Comparison of ENCODE assay signal across 8 cellular contexts in the genomic region with DNA sequence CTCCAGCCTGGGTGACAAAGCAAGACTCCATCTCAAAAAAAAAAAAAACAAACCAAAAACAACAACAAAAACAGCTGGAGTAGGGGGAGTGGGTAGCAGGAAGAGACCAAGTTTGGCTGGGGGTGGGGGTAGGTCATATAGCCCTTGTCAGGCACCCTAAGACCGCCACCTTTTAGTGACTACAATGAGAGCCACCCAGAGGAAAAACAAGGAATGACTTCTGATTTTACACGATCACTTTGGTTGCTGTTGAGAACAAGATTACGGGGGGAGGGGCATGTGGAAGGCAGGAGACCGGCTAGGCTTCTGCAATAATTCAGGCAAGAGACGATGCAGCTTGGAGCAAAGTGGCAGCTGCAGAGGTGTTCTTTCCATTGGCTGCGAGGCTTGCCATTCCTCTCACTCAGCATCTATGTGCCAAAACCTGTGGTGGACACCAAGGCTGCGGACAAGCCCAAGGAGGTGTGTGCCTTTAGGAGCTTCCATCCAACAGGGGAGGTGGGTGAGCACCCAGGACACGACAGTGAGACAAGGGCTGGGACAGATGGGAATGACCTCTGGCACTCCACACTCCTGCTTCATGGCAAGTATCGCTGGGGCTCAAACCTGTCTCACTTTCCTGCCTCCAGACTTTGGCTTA. TPM values are rescaled to one million over a fixed set of nuclear protein-coding genes. Genes with fewer than 3 reads are reported as not detected.
A peak's percentile ranks its signal among the peaks of the same experiment; 100 is the strongest.
DNase-seq lines count a peak whose midpoint lies in the region; ATAC-seq lines count a peak whose summit lies in the region.

No MANE protein-coding gene starts in this region.

- peaks cover 51% of the 10 kb centered on the region for H3K36me3 Mint-ChIP-seq in activated CD4-positive, alpha-beta memory T cell treated with anti-CD3 and anti-CD28 coated beads, Interleukin-2, amount 10 ng/mL, durations not matched to agents 7 days and 5 days (ENCODE audit: low read depth)
- H3K36me3 Mint-ChIP-seq in immature natural killer cell, result peaks cover 0 to 6% (median 4%) of the 10 kb centered on the region in 3 donors

- peaks cover 73% of the 10 kb centered on the region for H3K4me1 Mint-ChIP-seq in activated CD4-positive, alpha-beta memory T cell treated with anti-CD3 and anti-CD28 coated beads, Interleukin-2, amount 10 ng/mL, durations not matched to agents 7 days and 5 days
- peaks cover 62 to 65% of the 10 kb centered on the region in 2 donors for H3K4me1 Mint-ChIP-seq in immature natural killer cell

- CTCF ChIA-PET in activated CD4-positive, alpha-beta memory T cell treated with anti-CD3 and anti-CD28 coated beads, Interleukin-2, amount 10 ng/mL, durations not matched to agents 7 days and 5 days (lab: Charles Lee), result interaction anchor here (1.0 to 7.5 kb wide), 10 partner anchors 8 to 817 kb away, joined by 3 to 210 read pairs (median 11); a partner anchor contains a TSS

- DNase-seq in COLO829 (ENCODE audit: low spot score), result peak; percentile 67
- peak; percentile 77 for DNase-seq in Jurkat, Clone E6-1 (ENCODE audit: low read depth, low spot score)
- no peak for DNase-seq in activated CD4-positive, alpha-beta memory T cell treated with anti-CD3 and anti-CD28 coated beads, Interleukin-2, amount 10 ng/mL, durations not matched to agents 7 days and 5 days
- DNase-seq in immature natural killer cell, result no peak

- peak overlapping the region; percentile 33 for H3K27ac Mint-ChIP-seq in activated CD4-positive, alpha-beta memory T cell treated with anti-CD3 and anti-CD28 coated beads, Interleukin-2, amount 10 ng/mL, durations not matched to agents 7 days and 5 days
- H3K27ac Mint-ChIP-seq in immature natural killer cell, result peak overlapping the region; percentile 64 to 98 (median 94)

- no peaks in the 10 kb centered on the region for H3K9me3 Mint-ChIP-seq in activated CD4-positive, alpha-beta memory T cell treated with anti-CD3 and anti-CD28 coated beads, Interleukin-2, amount 10 ng/mL, durations not matched to agents 7 days and 5 days
- no peaks in the 10 kb centered on the region for H3K9me3 Mint-ChIP-seq in immature natural killer cell

- POLR2A ChIA-PET in activated CD4-positive, alpha-beta memory T cell treated with anti-CD3 and anti-CD28 coated beads, Interleukin-2, amount 10 ng/mL, durations not matched to agents 7 days and 5 days (lab: Charles Lee), result interaction anchor here (1.0 to 11.3 kb wide), 8 partner anchors 9 to 513 kb away, joined by 3 to 121 read pairs (median 17); a partner anchor contains a TSS

- H3K4me3 Mint-ChIP-seq in activated CD4-positive, alpha-beta memory T cell treated with anti-CD3 and anti-CD28 coated beads, Interleukin-2, amount 10 ng/mL, durations not matched to agents 7 days and 5 days, result peak overlapping the region; percentile 46
- H3K4me3 Mint-ChIP-seq in immature natural killer cell, result peak overlapping the region; percentile 73 to 98 (median 97)

- no peaks in the 10 kb centered on the region for H3K27me3 Mint-ChIP-seq in activated CD4-positive, alpha-beta memory T cell treated with anti-CD3 and anti-CD28 coated beads, Interleukin-2, amount 10 ng/mL, durations not matched to agents 7 days and 5 days
- H3K27me3 Mint-ChIP-seq in immature natural killer cell (ENCODE audit: low read depth in 3 of 3), result peaks cover 2 to 13% (median 10%) of the 10 kb centered on the region in 3 donors

- ATAC-seq in HG02870 (IDR thresholded peaks at IDR 0.05; ENCODE audit: unreplicated experiment) (no peak), GM21367 (IDR thresholded peaks at IDR 0.05; ENCODE audit: unreplicated experiment) (no peak), GM21619 (IDR thresholded peaks at IDR 0.05; ENCODE audit: unreplicated experiment) (no peak), HG02970 (IDR thresholded peaks at IDR 0.05; ENCODE audit: low FRiP score, unreplicated experiment) (no peak)

- peak overlapping the region; percentile 95 for H3K4me3 ChIP-seq in Jurkat, Clone E6-1 (ENCODE audit: low read length)

RNA-seq across cellular contexts. Expression of a gene that starts 1.7 kb away (rescaled TPM):
- 95.4 TPM for polyA plus RNA-seq in Jurkat, Clone E6-1 (2012; ENCODE audit: insufficient read depth, insufficient read length)
- 10 to 100 TPM; 54.3 to 60.7 TPM for total RNA-seq in activated CD4-positive, alpha-beta memory T cell treated with anti-CD3 and anti-CD28 coated beads, Interleukin-2, amount 10 ng/mL, durations not matched to agents 7 days and 5 days
- 100 to 1,000 TPM; 139 to 239 (median 180) TPM for polyA plus RNA-seq in immature natural killer cell

RNA-seq across cellular contexts. Expression of a gene that starts 10.4 kb away (rescaled TPM):
- polyA plus RNA-seq in Jurkat, Clone E6-1 (2012; ENCODE audit: insufficient read depth, insufficient read length), result 612 TPM
- total RNA-seq in activated CD4-positive, alpha-beta memory T cell treated with anti-CD3 and anti-CD28 coated beads, Interleukin-2, amount 10 ng/mL, durations not matched to agents 7 days and 5 days, result 100 to 1,000 TPM; 456 to 460 TPM
- 100 to 1,000 TPM in 1 of 3 donors, 10 to 100 TPM in 2; 48.9 to 113 (median 69.4) TPM for polyA plus RNA-seq in immature natural killer cell

RNA-seq across cellular contexts. Expression of a gene that starts 28.7 kb away (rescaled TPM):
- polyA plus RNA-seq in Jurkat, Clone E6-1 (2012; ENCODE audit: insufficient read depth, insufficient read length), result 23.0 TPM
- total RNA-seq in activated CD4-positive, alpha-beta memory T cell treated with anti-CD3 and anti-CD28 coated beads, Interleukin-2, amount 10 ng/mL, durations not matched to agents 7 days and 5 days, result 10 to 100 TPM; 32.4 to 32.6 TPM
- polyA plus RNA-seq in immature natural killer cell, result 10 to 100 TPM; 13.8 to 30.5 (median 18.4) TPM

RNA-seq across cellular contexts. Expression of a gene that starts 39.7 kb away (rescaled TPM):
- 0.10 TPM for polyA plus RNA-seq in Jurkat, Clone E6-1 (2012; ENCODE audit: insufficient read depth, insufficient read length)
- 1 to 10 TPM; 8.7 to 8.8 TPM for total RNA-seq in activated CD4-positive, alpha-beta memory T cell treated with anti-CD3 and anti-CD28 coated beads, Interleukin-2, amount 10 ng/mL, durations not matched to agents 7 days and 5 days
- not detected for polyA plus RNA-seq in immature natural killer cell

Comparison
In these comparisons a context has a peak if more than half of its experiments do, and no peak if none do; other contexts are left out.
1. DNase-seq: peak in COLO829 (single experiment) and Jurkat, Clone E6-1 (single experiment); none in activated CD4-positive, alpha-beta memory T cell treated with anti-CD3 and anti-CD28 coated beads, Interleukin-2, amount 10 ng/mL, durations not matched to agents 7 days and 5 days (single experiment) and immature natural killer cell (0 of 3).